8 cellular contexts compared by ENCODE assay signal in genomic region chr10:97292097-97292861, GRCh38. TPM values are rescaled to one million over a fixed set of nuclear protein-coding genes. Genes with fewer than 3 reads are reported as not detected.
DNase-seq lines count a peak whose midpoint lies in the region; ATAC-seq, FAIRE-seq and TF ChIP-seq lines count a peak whose summit lies in the region.

TSS of gene ARHGAP19 (minus strand) at chr10:97292637. CDS start at chr10:97292627, 10 bp downstream.

- peaks cover 7% of the 10 kb centered on the region for H3K79me2 ChIP-seq in HepG2 (ENCODE audit: insufficient read depth, low read length)

- peak within 1 kb of the TSS; percentile 95 for H3K4me3 Mint-ChIP-seq in CD4-positive, alpha-beta T cell

- ATAC-seq in CD4-positive, alpha-beta T cell (ENCODE audit: poor library complexity) = peak; percentile 99
- ATAC-seq in GM19397 (IDR thresholded peaks at IDR 0.05; ENCODE audit: unreplicated experiment) (peak; percentile 95), HG03571 (IDR thresholded peaks at IDR 0.05; ENCODE audit: unreplicated experiment) (peak; percentile 96), HepG2 (peak; percentile 93)

- peak; percentile 97 for FAIRE-seq in HepG2 (lab: Jason Lieb, UNC)

- WGBS in HepG2 (ENCODE audit: low lambda C conversion rate) = under 1% methylated on average over 27 of the region's 55 CpGs

- H3K9me3 Mint-ChIP-seq in CD4-positive, alpha-beta T cell = no peaks in the 10 kb centered on the region

- H3K36me3 Mint-ChIP-seq in CD4-positive, alpha-beta T cell (ENCODE audit: low read depth) = peaks cover 11% of the 10 kb centered on the region

- peak; percentile 76 for TF ChIP-seq RAD21 in HepG2 (CRISPR knock-in tag; IDR thresholded peaks at IDR 0.05)

- H4K20me1 ChIP-seq in HepG2 (ENCODE audit: insufficient read depth, low read length) = no peaks in the 10 kb centered on the region

- peak; percentile 85 to 89 for TF ChIP-seq POLR2A in HepG2 (IDR thresholded peaks at IDR 0.05; ENCODE audit: insufficient read depth in 1 of 2, low read depth in 2 of 2, low read length in 2 of 2)

- TF ChIP-seq EP300 in HepG2 (IDR thresholded peaks at IDR 0.05; ENCODE audit: low read depth in 2 of 2, low read length in 2 of 2) (0 out of 4 replicates have a peak, but pooled peaks of 1 of the 2 experiments have one; percentile 9), HepG2 (CRISPR knock-in tag; IDR thresholded peaks at IDR 0.05; ENCODE audit: borderline replicate concordance) (peak; percentile 24; the same call in 1 of the 2 replicates)

- H2AFZ ChIP-seq in HepG2 (ENCODE audit: low read length) = peak within 1 kb of the TSS; percentile 78

- peak; percentile 86 to 94 (median 88) for DNase-seq in CD4-positive, alpha-beta T cell
- DNase-seq in NCI-H82 (lab: John Stamatoyannopoulos, UW) (peak; percentile 99), dermis microvascular lymphatic vessel endothelial cell (ENCODE audit: low read depth in 2 of 2) (peak; percentile 97 to 99), HepG2 (ENCODE audit: low spot score) (peak; percentile 99)
- peak; percentile 92 to 95 for DNase-seq in activated CD4-positive, alpha-beta T cell treated with anti-CD3 and anti-CD28 coated beads, Interleukin-2, amount 50 U/mL, for 48 hours
- peak; percentile 87 for DNase-seq in stimulated activated CD4-positive, alpha-beta T cell treated with anti-CD3 and anti-CD28 coated beads, Interleukin-4, amount 100 ng/mL, for 1 hour

- in situ Hi-C loops in HepG2 (cut with HindIII; ENCODE audit: extremely low pct_ligation_motif_present, low pct_unique_long_range_greater_than_20kb) = loop anchor here (5.0 kb wide), 1 partner anchor 40 kb away; the partner anchor contains the start of gene FRAT2

- peaks cover 30% of the 10 kb centered on the region for H3K4me1 ChIP-seq in HepG2 (ENCODE audit: insufficient read depth, low read length)

- H3K4me2 ChIP-seq in HepG2 (ENCODE audit: low read depth, low read length) = peak within 1 kb of the TSS; percentile 84

- TSS peak; percentile 87 for BruUV-seq in HepG2 (replicated peaks; lab: Mats Ljungman, UMichigan)

- H3K27me3 ChIP-seq in CD4-positive, alpha-beta T cell (ENCODE audit: control insufficient read depth, insufficient read depth, low read length) = no peaks in the 10 kb centered on the region
- H3K27me3 ChIP-seq in HepG2 (ENCODE audit: control insufficient read depth in 1 of 2, insufficient read depth in 2 of 2, low read length in 2 of 2) = no peaks in the 10 kb centered on the region

- no peaks in the 10 kb centered on the region for H3K9me3 ChIP-seq in CD4-positive, alpha-beta T cell (ENCODE audit: control insufficient read depth, low read length)
- H3K9me3 ChIP-seq in HepG2 (ENCODE audit: low read length) = no peaks in the 10 kb centered on the region

- no peaks in the 10 kb centered on the region for H3K27me3 Mint-ChIP-seq in CD4-positive, alpha-beta T cell

- H3K27ac ChIP-seq in CD4-positive, alpha-beta T cell (ENCODE audit: low read depth, low read length) = peak within 1 kb of the TSS; percentile 65
- H3K27ac ChIP-seq in HepG2 (ENCODE audit: extremely low read length, insufficient read depth, low read length) = peak within 1 kb of the TSS; percentile 97

- no peak for TF ChIP-seq CTCF in CD4-positive, alpha-beta T cell (IDR thresholded peaks at IDR 0.05)
- TF ChIP-seq CTCF in HepG2 (CRISPR knock-in tag; IDR thresholded peaks at IDR 0.05) = peak; percentile 61

- H3K4me3 ChIP-seq in HepG2 (replicated peaks in 1 of 3; ENCODE audit: insufficient read depth in 1 of 3, low read depth in 2 of 3, low read length in 3 of 3) = peak within 1 kb of the TSS; percentile 61 to 82 (median 69)

- peak within 1 kb of the TSS; percentile 89 for H3K9ac ChIP-seq in HepG2 (ENCODE audit: insufficient read depth, low read depth, low read length)

- POLR2A ChIA-PET in CD4-positive, alpha-beta T cell (lab: Charles Lee) = interaction anchor here (0.9 to 2.7 kb wide), 5 partner anchors 14 to 109 kb away, joined by 4 to 25 read pairs (median 6); partner anchors contain the start of genes FRAT1, FRAT2 and RRP12
- POLR2A ChIA-PET in HepG2 (lab: Yijun Ruan, JAX) = interaction anchor here (1.5 to 2.5 kb wide), 5 partner anchors 13 to 109 kb away, joined by 12 to 27 read pairs (median 14); partner anchors contain the start of genes FRAT1, FRAT2 and RRP12

- intact Hi-C loops in CD4-positive, alpha-beta T cell (cut with DNase I, micrococcal nuclease) = loop anchor here (1.0 to 10.0 kb wide), 7 partner anchors 26 to 843 kb away; partner anchors contain the start of genes RRP12 (in 2 of the 2), FRAT2 (in 1 of the 2), MMS19 (in 1 of the 2) and R3HCC1L (in 1 of the 2)
- intact Hi-C loops in HepG2 (cut with micrococcal nuclease; ENCODE audit: unreplicated experiment) = loop anchor here (1.0 to 5.0 kb wide), 3 partner anchors 37 to 110 kb away; partner anchors contain the start of gene RRP12

- H3K36me3 ChIP-seq in HepG2 (replicated peaks in 1 of 2; ENCODE audit: control insufficient read depth in 1 of 2, insufficient read depth in 2 of 2, low read length in 2 of 2) = 0 out of 5 replicates have a peak, but pooled peaks cover 0 to under 1% of the 10 kb centered on the region in 2 experiments

- peak within 1 kb of the TSS; percentile 50 for H3K27ac Mint-ChIP-seq in CD4-positive, alpha-beta T cell

- H3K4me1 Mint-ChIP-seq in CD4-positive, alpha-beta T cell (ENCODE audit: low read depth) = peaks cover 18% of the 10 kb centered on the region

- CTCF ChIA-PET in CD4-positive, alpha-beta T cell (lab: Charles Lee) = interaction anchor here (2.5 kb wide), 1 partner anchor 14 kb away, joined by 11 read pairs; no protein-coding TSS in a partner anchor
- CTCF ChIA-PET in HepG2 (lab: Yijun Ruan, JAX; ENCODE audit: low intra/inter-chr PET ratio, low total read pairs) = interaction anchor here (1.1 kb wide), 1 partner anchor 40 kb away, joined by 5 read pairs; no protein-coding TSS in a partner anchor

TF ChIP-seq in HepG2, 621 proteins besides CTCF, POLR2A, EP300 and RAD21 (continues in another document):
- TF ChIP-seq ZNF572 (CRISPR knock-in tag; IDR thresholded peaks at IDR 0.05) (0 out of 2 replicates have a peak, but pooled peaks have one; percentile 19), ZNF720 (CRISPR knock-in tag; IDR thresholded peaks at IDR 0.05) (no peak), ARHGAP35 (CRISPR knock-in tag; IDR thresholded peaks at IDR 0.05; ENCODE audit: borderline replicate concordance) (peak; percentile 78; the same call in 1 of the 2 replicates), YEATS2 (CRISPR knock-in tag; IDR thresholded peaks at IDR 0.05; ENCODE audit: borderline replicate concordance) (0 out of 2 replicates have a peak, but pooled peaks have one; percentile 22), ZSCAN30 (CRISPR knock-in tag; IDR thresholded peaks at IDR 0.05) (no peak), ZNF496 (CRISPR knock-in tag; IDR thresholded peaks at IDR 0.05; ENCODE audit: insufficient replicate concordance) (no peak), ZNF75D (CRISPR knock-in tag; IDR thresholded peaks at IDR 0.05; ENCODE audit: borderline replicate concordance) (no peak), MED13 (CRISPR knock-in tag; IDR thresholded peaks at IDR 0.05) (0 out of 2 replicates have a peak, but pooled peaks have one; percentile 48), FIP1L1 (IDR thresholded peaks at IDR 0.05; ENCODE audit: borderline replicate concordance, insufficient read depth, low read depth, low read length) (no peak)
- TF ChIP-seq, protein P1, sequence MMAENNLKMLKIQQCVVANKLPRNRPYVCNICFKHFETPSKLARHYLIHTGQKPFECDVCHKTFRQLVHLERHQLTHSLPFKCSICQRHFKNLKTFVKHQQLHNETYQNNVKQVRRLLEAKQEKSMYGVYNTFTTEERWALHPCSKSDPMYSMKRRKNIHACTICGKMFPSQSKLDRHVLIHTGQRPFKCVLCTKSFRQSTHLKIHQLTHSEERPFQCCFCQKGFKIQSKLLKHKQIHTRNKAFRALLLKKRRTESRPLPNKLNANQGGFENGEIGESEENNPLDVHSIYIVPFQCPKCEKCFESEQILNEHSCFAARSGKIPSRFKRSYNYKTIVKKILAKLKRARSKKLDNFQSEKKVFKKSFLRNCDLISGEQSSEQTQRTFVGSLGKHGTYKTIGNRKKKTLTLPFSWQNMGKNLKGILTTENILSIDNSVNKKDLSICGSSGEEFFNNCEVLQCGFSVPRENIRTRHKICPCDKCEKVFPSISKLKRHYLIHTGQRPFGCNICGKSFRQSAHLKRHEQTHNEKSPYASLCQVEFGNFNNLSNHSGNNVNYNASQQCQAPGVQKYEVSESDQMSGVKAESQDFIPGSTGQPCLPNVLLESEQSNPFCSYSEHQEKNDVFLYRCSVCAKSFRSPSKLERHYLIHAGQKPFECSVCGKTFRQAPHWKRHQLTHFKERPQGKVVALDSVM (CRISPR knock-in tag; IDR thresholded peaks at IDR 0.05) = peak; percentile 76

RNA-seq across cellular contexts. Expression of gene ARHGAP19, which starts in this region (rescaled TPM):
- total RNA-seq in CD4-positive, alpha-beta T cell = 1 to 10 TPM; 6.9 to 8.8 TPM
- total RNA-seq in dermis microvascular lymphatic vessel endothelial cell (10.5 and 11.7 TPM in 2 replicates), HepG2 (2016; rRNA removed; fragmentation: Illumina TruSeq; extraction: Trizol) (10.0 and 15.6 TPM in 2 replicates)
- 2.8 and 5.8 TPM in 2 replicates for total RNA-seq in HepG2 (2016; cell fraction: cytosol; rRNA removed; fragmentation: Illumina TruSeq; extraction: Trizol; ENCODE audit: low read depth)
- 9.8 and 13.9 TPM in 2 replicates for total RNA-seq in HepG2 (2016; cell fraction: insoluble cytoplasmic fraction; rRNA removed; fragmentation: Illumina TruSeq; extraction: Trizol)
- 3.2 and 4.3 TPM in 2 replicates for total RNA-seq in HepG2 (2016; cell fraction: membrane; rRNA removed; fragmentation: Illumina TruSeq; extraction: Trizol)
- 7.9 and 8.8 TPM in 2 replicates for total RNA-seq in HepG2 (2016; cell fraction: nucleus; rRNA removed; fragmentation: Illumina TruSeq; extraction: Trizol)
- 4.3 and 7.6 TPM in 2 replicates for polyA plus RNA-seq in HepG2 (2011; rRNA removed)
- polyA plus RNA-seq in HepG2 (2011; cell fraction: cytosol; rRNA removed) = 4.0 and 4.3 TPM in 2 replicates
- 5.0 and 5.6 TPM in 2 replicates for polyA plus RNA-seq in HepG2 (2011; cell fraction: nucleus; rRNA removed)
- 3.6 and 5.3 TPM in 2 replicates for polyA plus RNA-seq in HepG2 (2012)
- 0.28 and 0.32 TPM in 2 replicates for polyA plus RNA-seq in HepG2 (2016; cell fraction: cytosol; fragmentation: Illumina TruSeq; extraction: Trizol; ENCODE audit: low read depth)
- polyA plus RNA-seq in HepG2 (2016; cell fraction: insoluble cytoplasmic fraction; fragmentation: Illumina TruSeq; extraction: Trizol; ENCODE audit: low read depth) = 9.9 and 10.1 TPM in 2 replicates
- 0.65 and 0.99 TPM in 2 replicates for polyA plus RNA-seq in HepG2 (2016; cell fraction: membrane; fragmentation: Illumina TruSeq; extraction: Trizol; ENCODE audit: low read depth)
- 9.3 and 11.2 TPM in 2 replicates for polyA plus RNA-seq in HepG2 (2016; cell fraction: nucleus; fragmentation: Illumina TruSeq; extraction: Trizol; ENCODE audit: insufficient read depth, low read depth)
- 4.6 and 10.2 TPM in 2 replicates for polyA minus RNA-seq in HepG2 (2011; rRNA and poly(A)+ RNA removed; ENCODE audit: low replicate concordance)
- polyA minus RNA-seq in HepG2 (2011; cell fraction: cytosol; rRNA and poly(A)+ RNA removed) = 4.4 and 6.0 TPM in 2 replicates
- 6.2 and 6.3 TPM in 2 replicates for polyA minus RNA-seq in HepG2 (2011; cell fraction: nucleus; rRNA and poly(A)+ RNA removed)

Comparison
In these comparisons a context has a peak if more than half of its experiments do, and no peak if none do; other contexts are left out.
1. Peak in every context shown above with its lines: DNase-seq, ATAC-seq, H3K4me3 ChIP-seq and H3K27ac ChIP-seq.